8 cellular contexts compared by ENCODE assay signal in the genomic region with DNA sequence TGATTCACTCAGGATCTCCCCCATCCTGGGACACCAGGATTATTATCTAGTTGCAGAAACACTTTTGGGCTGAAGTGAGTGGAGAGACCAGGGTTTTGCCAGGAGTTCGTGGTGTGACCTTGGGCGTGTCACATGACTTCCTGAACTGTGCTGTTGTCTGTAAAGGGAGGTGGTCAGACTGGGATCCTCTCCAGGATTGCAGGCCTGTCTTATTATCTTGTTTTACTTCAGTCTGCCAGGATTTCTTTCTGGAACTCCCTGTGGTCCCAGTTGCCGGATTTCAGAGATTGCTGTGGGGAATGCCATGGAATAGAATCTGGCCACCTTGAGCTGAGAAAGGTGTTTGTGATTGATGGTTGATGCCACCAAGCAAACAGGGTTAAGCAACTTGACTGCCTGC. TPM values are rescaled to one million over a fixed set of nuclear protein-coding genes. Genes with fewer than 3 reads are reported as not detected.
DNase-seq lines count a peak whose midpoint lies in the region; ATAC-seq and TF ChIP-seq lines count a peak whose summit lies in the region.

No MANE protein-coding gene starts in this region.

- no peaks in the 10 kb centered on the region for H3K9me3 ChIP-seq in BE2C
- no peaks in the 10 kb centered on the region for H3K9me3 ChIP-seq in SJSA1 (replicated peaks)
- H3K9me3 ChIP-seq in WERI-Rb-1 (ENCODE audit: severe bottlenecking) = no peaks in the 10 kb centered on the region

- H3K9me3 Mint-ChIP-seq in osteocyte (ENCODE audit: unreplicated experiment) = no peaks in the 10 kb centered on the region

- peaks cover 27% of the 10 kb centered on the region for H3K36me3 Mint-ChIP-seq in osteocyte (ENCODE audit: unreplicated experiment)

- ATAC-seq in GM21526 (IDR thresholded peaks at IDR 0.05; ENCODE audit: low FRiP score, unreplicated experiment) = no peak

- DNase-seq in BE2C (peak; percentile 66), SJSA1 (ENCODE audit: low read depth in 1 of 2, low spot score in 2 of 2) (peak; percentile 51 to 52), fibroblast of the aortic adventitia (ENCODE audit: low read depth) (peak; percentile 98), osteocyte (ENCODE audit: extremely low spot score, unreplicated experiment) (no peak), WERI-Rb-1 (no peak), NCI-H2171 (lab: John Stamatoyannopoulos, UW) (no peak)
- DNase-seq in activated CD8-positive, alpha-beta memory T cell treated with anti-CD3 and anti-CD28 coated beads, Interleukin-2, amount 50 U/mL, for 48 hours = no peak

- H3K4me1 ChIP-seq in BE2C (peaks cover 43% of the 10 kb centered on the region), SJSA1 (replicated peaks) (peaks cover 70% of the 10 kb centered on the region)

- TF ChIP-seq CTCF in BE2C (IDR thresholded peaks at IDR 0.05; ENCODE audit: low read depth, low read length) = no peak
- TF ChIP-seq CTCF in fibroblast of the aortic adventitia (IDR thresholded peaks at IDR 0.05; ENCODE audit: insufficient read depth, low read length) = no peak
- no peak for TF ChIP-seq CTCF in osteocyte (IDR thresholded peaks at IDR 0.05)
- no peak for TF ChIP-seq CTCF in WERI-Rb-1 (IDR thresholded peaks at IDR 0.05; ENCODE audit: low read depth, low read length)

- H3K27me3 ChIP-seq in BE2C (no peaks in the 10 kb centered on the region), SJSA1 (replicated peaks) (no peaks in the 10 kb centered on the region), WERI-Rb-1 (ENCODE audit: insufficient read depth, low read depth, severe bottlenecking) (no peaks in the 10 kb centered on the region)

- peaks cover 61% of the 10 kb centered on the region for H3K4me1 Mint-ChIP-seq in osteocyte (ENCODE audit: unreplicated experiment)

- H3K4me3 ChIP-seq in BE2C (ENCODE audit: low read depth, low read length) (no peak overlapping the region), SJSA1 (no peak overlapping the region), fibroblast of the aortic adventitia (ENCODE audit: low read depth, low read length) (no peak overlapping the region), WERI-Rb-1 (ENCODE audit: low read depth, low read length) (no peak overlapping the region)

- H3K36me3 ChIP-seq in BE2C (peaks cover 41% of the 10 kb centered on the region), SJSA1 (peaks cover 71% of the 10 kb centered on the region), WERI-Rb-1 (peaks cover 63% of the 10 kb centered on the region)

- H3K27ac Mint-ChIP-seq in osteocyte (ENCODE audit: unreplicated experiment) = peak overlapping the region; percentile 81

- H3K4me3 Mint-ChIP-seq in osteocyte (ENCODE audit: unreplicated experiment) = no peak overlapping the region

- H3K27ac ChIP-seq in SJSA1 (peak overlapping the region; percentile 40), WERI-Rb-1 (no peak overlapping the region)

- no peaks in the 10 kb centered on the region for H3K27me3 Mint-ChIP-seq in osteocyte (ENCODE audit: unreplicated experiment)

RNA-seq across cellular contexts. Expression of a gene that starts 35.8 kb away (rescaled TPM):
- 68.8 TPM for polyA plus RNA-seq in BE2C (2012; ENCODE audit: insufficient read depth, insufficient read length, low read depth)
- total RNA-seq in SJSA1 (2014; rRNA removed; shearing (Covaris generic)) = 37.8 and 47.8 TPM in 2 replicates
- total RNA-seq in fibroblast of the aortic adventitia (ENCODE audit: low replicate concordance) (36.1 and 46.8 TPM in 2 replicates), osteocyte (25.8 and 26.5 TPM in 2 replicates)

RNA-seq across cellular contexts. Expression of a gene that starts 54.7 kb away (rescaled TPM):
- polyA plus RNA-seq in BE2C (2012; ENCODE audit: insufficient read depth, insufficient read length, low read depth) = 21.7 TPM
- total RNA-seq in SJSA1 (2014; rRNA removed; shearing (Covaris generic)) = 50.0 and 51.0 TPM in 2 replicates
- total RNA-seq in fibroblast of the aortic adventitia (ENCODE audit: low replicate concordance) (59.7 and 73.6 TPM in 2 replicates), osteocyte (24.2 and 26.8 TPM in 2 replicates)

Comparison
In these comparisons a context has a peak if more than half of its experiments do, and no peak if none do; other contexts are left out.
1. DNase-seq: peak in BE2C (single experiment), SJSA1 (2 of 2) and fibroblast of the aortic adventitia (single experiment); none in osteocyte (single experiment), WERI-Rb-1 (single experiment), NCI-H2171 (single experiment) and activated CD8-positive, alpha-beta memory T cell treated with anti-CD3 and anti-CD28 coated beads, Interleukin-2, amount 50 U/mL, for 48 hours (single experiment).